In genomic region chr17:73470369-73470768, GRCh38 we compare ENCODE assay signal across 13 cellular contexts.
DNase-seq lines count a peak whose midpoint lies in the region; ATAC-seq and TF ChIP-seq lines count a peak whose summit lies in the region.
"Had no signal": no experiment of that assay in that cellular context is flagged by ENCODE, and none has a peak within 500 bp of the region (broad histone marks: within the 10 kb centered on the region; RNA-seq: fewer than 3 reads in every experiment).

No MANE protein-coding gene starts in this region.

- no peak overlapping the region for H3K4me3 ChIP-seq in cardiac muscle cell
- H3K4me3 ChIP-seq in right cardiac atrium (ENCODE audit: low read length) = no peak overlapping the region
- no peak overlapping the region for H3K4me3 ChIP-seq in neural progenitor cell
- H3K4me3 ChIP-seq: GM23338 had no signal

- H3K27ac Mint-ChIP-seq in brain (peak overlapping the region in 3 of 5 experiments; percentile 4 to 86 (median 23)), neural progenitor cell (peak overlapping the region; percentile 10), mesothelial cell of epicardium (no peak overlapping the region)
- H3K27ac Mint-ChIP-seq: B cell, GM23338 had no signal

- H3K36me3 ChIP-seq in cardiac muscle cell (no peaks in the 10 kb centered on the region), neural progenitor cell (no peaks in the 10 kb centered on the region)

- H3K9me3 ChIP-seq in cardiac muscle cell (ENCODE audit: low read depth) = no peaks in the 10 kb centered on the region
- H3K9me3 ChIP-seq in right cardiac atrium (ENCODE audit: control insufficient read depth, low read length) = no peaks in the 10 kb centered on the region
- no peaks in the 10 kb centered on the region for H3K9me3 ChIP-seq in neural progenitor cell (ENCODE audit: low read depth)

- H3F3A ChIP-seq in neural progenitor cell (ENCODE audit: low read depth) = no peaks in the 10 kb centered on the region

- H3K4me1 ChIP-seq in cardiac muscle cell (ENCODE audit: low read depth) = peaks cover 30% of the 10 kb centered on the region
- H3K4me1 ChIP-seq in right cardiac atrium (ENCODE audit: control insufficient read depth, insufficient read depth, low read length) = no peaks in the 10 kb centered on the region
- peaks cover 12% of the 10 kb centered on the region for H3K4me1 ChIP-seq in neural progenitor cell

- H3K4me1 Mint-ChIP-seq in brain (peaks cover 62% of the 10 kb centered on the region), neural progenitor cell (peaks cover 32% of the 10 kb centered on the region), mesothelial cell of epicardium (peaks cover 24% of the 10 kb centered on the region)
- H3K4me1 Mint-ChIP-seq: B cell had no signal

- H3K79me2 ChIP-seq in neural progenitor cell (ENCODE audit: low read depth) = no peaks in the 10 kb centered on the region

- H3K9me3 Mint-ChIP-seq in brain (peaks cover 0 to 7% (median 4%) of the 10 kb centered on the region in 5 experiments), neural progenitor cell (peaks cover 5% of the 10 kb centered on the region), mesothelial cell of epicardium (peaks cover 4% of the 10 kb centered on the region)

- intact Hi-C loops in right cardiac atrium (cut with DNase I) = no loop called here

- ATAC-seq in right cardiac atrium (no peak), HG02610 (IDR thresholded peaks at IDR 0.05; ENCODE audit: unreplicated experiment) (no peak)
- ATAC-seq: GM23338 had no signal

- 83% methylated on average over 6 of the region's 6 CpGs for WGBS in right cardiac atrium

- DNase-seq in cardiac muscle cell (ENCODE audit: low read depth in 1 of 2, low spot score in 1 of 2) (no peak), right cardiac atrium (no peak), neural progenitor cell (ENCODE audit: low spot score) (no peak), mesothelial cell of epicardium (ENCODE audit: low spot score in 2 of 2, unreplicated experiment in 2 of 2) (no peak)
- DNase-seq in stimulated activated CD4-positive, alpha-beta T cell treated with anti-CD3 and anti-CD28 coated beads, Interleukin-12 subunit alpha, Interleukin-12 subunit beta, amount 100 ng/mL, for 4 hours = no peak
- DNase-seq: C1 segment of cervical spinal cord; CD4-positive, alpha-beta memory T cell; DMS79; H7 had no signal

- no peaks in the 10 kb centered on the region for H3K27me3 ChIP-seq in cardiac muscle cell
- H3K27me3 ChIP-seq in right cardiac atrium (ENCODE audit: control insufficient read depth, insufficient read depth) = no peaks in the 10 kb centered on the region
- H3K27me3 ChIP-seq in neural progenitor cell = no peaks in the 10 kb centered on the region

- H3K27ac ChIP-seq in cardiac muscle cell = peak overlapping the region; percentile 11
- no peak overlapping the region for H3K27ac ChIP-seq in right cardiac atrium (ENCODE audit: low read length)
- H3K27ac ChIP-seq in neural progenitor cell = peak overlapping the region; percentile 53

- TF ChIP-seq CTCF in cardiac muscle cell (IDR thresholded peaks at IDR 0.05; ENCODE audit: low read depth, low read length) (no peak), brain (conservative IDR thresholded peaks at IDR 0.05) (no peak), neural progenitor cell (IDR thresholded peaks at IDR 0.05) (no peak), mesothelial cell of epicardium (IDR thresholded peaks at IDR 0.05; ENCODE audit: unreplicated experiment) (no peak)

- no peak overlapping the region for H3K9ac ChIP-seq in neural progenitor cell

- peaks cover 25% of the 10 kb centered on the region for H4K20me1 ChIP-seq in neural progenitor cell (ENCODE audit: low read depth)

- H3K4me3 Mint-ChIP-seq in brain (no peak overlapping the region), neural progenitor cell (no peak overlapping the region), mesothelial cell of epicardium (no peak overlapping the region)
- H3K4me3 Mint-ChIP-seq: B cell; CD4-positive, alpha-beta memory T cell; GM23338 had no signal

- peaks cover 24% of the 10 kb centered on the region for H3K36me3 Mint-ChIP-seq in brain
- H3K36me3 Mint-ChIP-seq in neural progenitor cell = peaks cover 13% of the 10 kb centered on the region
- H3K36me3 Mint-ChIP-seq in mesothelial cell of epicardium = peaks cover 6% of the 10 kb centered on the region
- H3K36me3 Mint-ChIP-seq: CD4-positive, alpha-beta memory T cell had no signal

- no peak overlapping the region for H2AFZ ChIP-seq in neural progenitor cell (replicated peaks)
- H2AFZ ChIP-seq: GM23338 had no signal

- H3K27me3 Mint-ChIP-seq in brain (no peaks in the 10 kb centered on the region), neural progenitor cell (ENCODE audit: insufficient read depth, low read depth) (peaks cover 4% of the 10 kb centered on the region), mesothelial cell of epicardium (ENCODE audit: low read depth) (no peaks in the 10 kb centered on the region)
- H3K27me3 Mint-ChIP-seq: B cell had no signal

- no peak overlapping the region for H3K4me2 ChIP-seq in neural progenitor cell
- H3K4me2 ChIP-seq: GM23338 had no signal
